In the genomic region with DNA sequence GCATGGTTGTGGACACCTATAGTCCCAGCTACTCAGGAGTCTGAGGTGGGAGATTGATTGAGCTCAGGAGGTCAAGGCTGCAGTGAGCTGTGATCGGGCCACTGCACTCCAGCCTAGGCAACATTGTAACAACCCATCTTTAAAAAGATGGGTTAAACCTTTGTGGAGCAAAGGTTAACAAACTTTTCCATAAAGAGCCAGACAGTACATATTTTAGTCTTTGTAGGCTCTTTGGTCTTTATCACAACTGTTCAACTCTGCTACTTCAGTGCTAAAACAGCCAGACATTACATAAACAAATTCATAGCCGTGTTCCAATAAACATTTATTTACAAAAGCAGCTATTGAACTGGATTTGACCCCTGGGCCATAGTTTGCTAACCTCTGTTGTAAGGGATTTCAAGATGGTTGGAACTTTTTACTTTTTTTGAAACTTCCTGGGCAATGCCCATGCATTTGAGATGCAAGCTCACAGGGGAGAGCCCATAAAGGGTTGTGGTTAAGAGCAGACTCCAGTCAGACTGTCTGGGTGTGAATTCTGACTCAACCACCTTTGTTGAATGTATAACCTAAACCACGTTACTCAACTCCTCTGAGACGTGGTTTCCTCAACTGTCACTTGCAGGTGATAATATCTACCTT, we compare ENCODE assay signal across 8 cellular contexts. TPM values are rescaled to one million over a fixed set of nuclear protein-coding genes. Genes with fewer than 3 reads are reported as not detected.
DNase-seq lines count a peak whose midpoint lies in the region; ATAC-seq, FAIRE-seq and TF ChIP-seq lines count a peak whose summit lies in the region.

No MANE protein-coding gene starts in this region.

- no peak for TF ChIP-seq POLR2A in HepG2 (IDR thresholded peaks at IDR 0.05; ENCODE audit: insufficient read depth in 1 of 2, low read depth in 2 of 2, low read length in 2 of 2)
- no peak for TF ChIP-seq POLR2A in upper lobe of left lung (IDR thresholded peaks at IDR 0.05)

- WGBS in HepG2 (ENCODE audit: low lambda C conversion rate) = 18% methylated on average over 4 of the region's 4 CpGs
- WGBS in upper lobe of left lung, 2 donors = 58 to 60% methylated on average over 4 of the region's 4 CpGs

- DNase-seq in GM10266 (ENCODE audit: extremely low spot score) (peak; percentile 53), SKM-1 (lab: John Stamatoyannopoulos, UW; ENCODE audit: unreplicated experiment) (peak; percentile 89), HepG2 (ENCODE audit: low spot score) (peak; percentile 60), upper lobe of left lung (no peak), pons (ENCODE audit: low spot score) (no peak), NCI-H2107 (lab: John Stamatoyannopoulos, UW) (no peak), COLO829 (ENCODE audit: low spot score) (no peak)

- intact Hi-C loops in HepG2 (cut with micrococcal nuclease; ENCODE audit: unreplicated experiment) = loop anchor here (1.0 kb wide), 1 partner anchor 10 kb away; no protein-coding TSS in a partner anchor

- no peak overlapping the region for H3K4me3 ChIP-seq in HepG2 (replicated peaks in 1 of 3; ENCODE audit: insufficient read depth in 1 of 3, low read depth in 2 of 3, low read length in 3 of 3)
- H3K4me3 ChIP-seq in upper lobe of left lung = no peak overlapping the region

- H2AFZ ChIP-seq in HepG2 (ENCODE audit: low read length) = no peak overlapping the region

- FAIRE-seq in HepG2 (lab: Jason Lieb, UNC) = peak; percentile 87

- H3K27me3 ChIP-seq in HepG2 (ENCODE audit: control insufficient read depth in 1 of 2, insufficient read depth in 2 of 2, low read length in 2 of 2) (no peaks in the 10 kb centered on the region), upper lobe of left lung (no peaks in the 10 kb centered on the region)

- H4K20me1 ChIP-seq in HepG2 (ENCODE audit: insufficient read depth, low read length) = no peaks in the 10 kb centered on the region

- H3K9me3 ChIP-seq in HepG2 (ENCODE audit: low read length) (no peaks in the 10 kb centered on the region), upper lobe of left lung (no peaks in the 10 kb centered on the region)

- no peaks in the 10 kb centered on the region for H3K79me2 ChIP-seq in HepG2 (ENCODE audit: insufficient read depth, low read length)

- no peak for TF ChIP-seq CTCF in GM10266 (IDR thresholded peaks at IDR 0.05; ENCODE audit: control insufficient read depth, insufficient read depth, low read depth, missing control alignments)
- no peak for TF ChIP-seq CTCF in HepG2 (CRISPR knock-in tag; IDR thresholded peaks at IDR 0.05)
- TF ChIP-seq CTCF in upper lobe of left lung (IDR thresholded peaks at IDR 0.05) = no peak

- peaks cover 52% of the 10 kb centered on the region for H3K4me1 ChIP-seq in HepG2 (ENCODE audit: insufficient read depth, low read length)
- H3K4me1 ChIP-seq in upper lobe of left lung = peaks cover 0 to 5% (median 0%) of the 10 kb centered on the region in 4 donors

- no TSS peak for BruUV-seq in HepG2 (replicated peaks; lab: Mats Ljungman, UMichigan)

- peak; percentile 37 for ATAC-seq in GM21825 (IDR thresholded peaks at IDR 0.05; ENCODE audit: unreplicated experiment)
- peak; percentile 57 for ATAC-seq in HepG2
- no peak for ATAC-seq in upper lobe of left lung (ENCODE audit: low FRiP score in 2 of 2)

- peak in 1 of 2 experiments; percentile 41; a peak in 1 of 4 replicates for TF ChIP-seq EP300 in HepG2 (IDR thresholded peaks at IDR 0.05; ENCODE audit: low read depth in 2 of 2, low read length in 2 of 2)
- no peak for TF ChIP-seq EP300 in HepG2 (CRISPR knock-in tag; IDR thresholded peaks at IDR 0.05; ENCODE audit: borderline replicate concordance)
- TF ChIP-seq EP300 in upper lobe of left lung (IDR thresholded peaks at IDR 0.05) = no peak

- H3K9ac ChIP-seq in HepG2 (ENCODE audit: insufficient read depth, low read depth, low read length) = no peak overlapping the region

- in situ Hi-C loops in HepG2 (cut with HindIII; ENCODE audit: extremely low pct_ligation_motif_present, low pct_unique_long_range_greater_than_20kb) = no loop called here

- H3K36me3 ChIP-seq in HepG2 (replicated peaks in 1 of 2; ENCODE audit: control insufficient read depth in 1 of 2, insufficient read depth in 2 of 2, low read length in 2 of 2) (peaks cover 14 to 43% of the 10 kb centered on the region in 2 experiments; a peak in 4 of 5 replicates), upper lobe of left lung (no peaks in the 10 kb centered on the region)

- POLR2A ChIA-PET in HepG2 (lab: Yijun Ruan, JAX) = interaction anchor here (1.0 to 4.6 kb wide), 4 partner anchors 9 to 17 kb away, joined by 4 to 129 read pairs (median 20); partner anchors contain the start of gene INAVA

- TF ChIP-seq RAD21 in HepG2 (CRISPR knock-in tag; IDR thresholded peaks at IDR 0.05) = no peak

- CTCF ChIA-PET in HepG2 (lab: Yijun Ruan, JAX; ENCODE audit: low intra/inter-chr PET ratio, low total read pairs) = no interaction called here

- H3K4me2 ChIP-seq in HepG2 (ENCODE audit: low read depth, low read length) = 0 out of 2 replicates have a peak overlapping the region, but pooled peaks have one; percentile 3

- H3K27ac ChIP-seq in HepG2 (ENCODE audit: extremely low read length, insufficient read depth, low read length) = peak overlapping the region; percentile 34
- no peak overlapping the region for H3K27ac ChIP-seq in upper lobe of left lung

TF ChIP-seq in HepG2, 621 proteins besides CTCF, POLR2A, EP300 and RAD21 (continues in another document):
- TF ChIP-seq MED1 (CRISPR knock-in tag; IDR thresholded peaks at IDR 0.05) = 0 out of 2 replicates have a peak, but pooled peaks have one; percentile 30
- no peak for TF ChIP-seq ZNF639 (CRISPR knock-in tag; conservative IDR thresholded peaks at IDR 0.05)

RNA-seq across cellular contexts. Expression of gene INAVA, which starts 10.8 kb away (rescaled TPM):
- 11.7 and 13.5 TPM in 2 replicates for total RNA-seq in HepG2 (2016; rRNA removed; fragmentation: Illumina TruSeq; extraction: Trizol)
- total RNA-seq in HepG2 (2016; cell fraction: cytosol; rRNA removed; fragmentation: Illumina TruSeq; extraction: Trizol; ENCODE audit: low read depth) = 3.1 and 3.9 TPM in 2 replicates
- total RNA-seq in HepG2 (2016; cell fraction: insoluble cytoplasmic fraction; rRNA removed; fragmentation: Illumina TruSeq; extraction: Trizol) = 10.6 and 11.8 TPM in 2 replicates
- total RNA-seq in HepG2 (2016; cell fraction: membrane; rRNA removed; fragmentation: Illumina TruSeq; extraction: Trizol) = 8.9 and 10.3 TPM in 2 replicates
- 11.6 and 14.2 TPM in 2 replicates for total RNA-seq in HepG2 (2016; cell fraction: nucleus; rRNA removed; fragmentation: Illumina TruSeq; extraction: Trizol)
- 6.0 and 6.4 TPM in 2 replicates for polyA plus RNA-seq in HepG2 (2011; rRNA removed)
- polyA plus RNA-seq in HepG2 (2011; cell fraction: cytosol; rRNA removed) = 3.9 and 5.0 TPM in 2 replicates
- polyA plus RNA-seq in HepG2 (2011; cell fraction: nucleus; rRNA removed) = 18.1 and 23.0 TPM in 2 replicates
- polyA plus RNA-seq in HepG2 (2012) = 3.4 and 3.6 TPM in 2 replicates
- 1.4 and 1.5 TPM in 2 replicates for polyA plus RNA-seq in HepG2 (2016; cell fraction: cytosol; fragmentation: Illumina TruSeq; extraction: Trizol; ENCODE audit: low read depth)
- 10.3 and 14.8 TPM in 2 replicates for polyA plus RNA-seq in HepG2 (2016; cell fraction: insoluble cytoplasmic fraction; fragmentation: Illumina TruSeq; extraction: Trizol; ENCODE audit: low read depth)
- 4.6 and 5.4 TPM in 2 replicates for polyA plus RNA-seq in HepG2 (2016; cell fraction: membrane; fragmentation: Illumina TruSeq; extraction: Trizol; ENCODE audit: low read depth)
- polyA plus RNA-seq in HepG2 (2016; cell fraction: nucleus; fragmentation: Illumina TruSeq; extraction: Trizol; ENCODE audit: insufficient read depth, low read depth) = 28.3 and 29.7 TPM in 2 replicates
- polyA minus RNA-seq in HepG2 (2011; rRNA and poly(A)+ RNA removed; ENCODE audit: low replicate concordance) = 0.42 and 11.2 TPM in 2 replicates
- polyA minus RNA-seq in HepG2 (2011; cell fraction: cytosol; rRNA and poly(A)+ RNA removed) = 4.3 and 7.2 TPM in 2 replicates
- polyA minus RNA-seq in HepG2 (2011; cell fraction: nucleus; rRNA and poly(A)+ RNA removed) = 6.0 and 7.9 TPM in 2 replicates
- 10 to 100 TPM in 5 of 6 donors, 1 to 10 TPM in 1; 8.9 to 21.0 (median 16.3) TPM for total RNA-seq in upper lobe of left lung

RNA-seq across cellular contexts. Expression of gene GPR25, which starts 32.8 kb away (rescaled TPM):
- total RNA-seq in HepG2 (2016; rRNA removed; fragmentation: Illumina TruSeq; extraction: Trizol) (not detected in 2 replicates), upper lobe of left lung (under 1 TPM in 3 of 6 donors, not detected in 3; 0.49 to 0.74 (median 0.54) TPM)
- not detected in 2 replicates for total RNA-seq in HepG2 (2016; cell fraction: cytosol; rRNA removed; fragmentation: Illumina TruSeq; extraction: Trizol; ENCODE audit: low read depth)
- total RNA-seq in HepG2 (2016; cell fraction: insoluble cytoplasmic fraction; rRNA removed; fragmentation: Illumina TruSeq; extraction: Trizol) = not detected in 2 replicates
- total RNA-seq in HepG2 (2016; cell fraction: membrane; rRNA removed; fragmentation: Illumina TruSeq; extraction: Trizol) = not detected in 2 replicates
- not detected in 2 replicates for total RNA-seq in HepG2 (2016; cell fraction: nucleus; rRNA removed; fragmentation: Illumina TruSeq; extraction: Trizol)
- polyA plus RNA-seq in HepG2 (2011; rRNA removed) = not detected in 2 replicates
- not detected in 2 replicates for polyA plus RNA-seq in HepG2 (2011; cell fraction: cytosol; rRNA removed)
- 0.14 TPM in 1 of 2 replicates, not detected in the other for polyA plus RNA-seq in HepG2 (2011; cell fraction: nucleus; rRNA removed)
- not detected in 2 replicates for polyA plus RNA-seq in HepG2 (2012)
- not detected in 2 replicates for polyA plus RNA-seq in HepG2 (2016; cell fraction: cytosol; fragmentation: Illumina TruSeq; extraction: Trizol; ENCODE audit: low read depth)
- polyA plus RNA-seq in HepG2 (2016; cell fraction: insoluble cytoplasmic fraction; fragmentation: Illumina TruSeq; extraction: Trizol; ENCODE audit: low read depth) = not detected in 2 replicates
- not detected in 2 replicates for polyA plus RNA-seq in HepG2 (2016; cell fraction: membrane; fragmentation: Illumina TruSeq; extraction: Trizol; ENCODE audit: low read depth)
- polyA plus RNA-seq in HepG2 (2016; cell fraction: nucleus; fragmentation: Illumina TruSeq; extraction: Trizol; ENCODE audit: insufficient read depth, low read depth) = not detected in 2 replicates
- polyA minus RNA-seq in HepG2 (2011; rRNA and poly(A)+ RNA removed; ENCODE audit: low replicate concordance) = not detected in 2 replicates
- polyA minus RNA-seq in HepG2 (2011; cell fraction: cytosol; rRNA and poly(A)+ RNA removed) = not detected in 2 replicates
- not detected in 2 replicates for polyA minus RNA-seq in HepG2 (2011; cell fraction: nucleus; rRNA and poly(A)+ RNA removed)

Comparison
In these comparisons a context has a peak if more than half of its experiments do, and no peak if none do; other contexts are left out.
1. DNase-seq: peak in GM10266 (single experiment), SKM-1 (single experiment) and HepG2 (single experiment); none in upper lobe of left lung (0 of 2), pons (single experiment), NCI-H2107 (single experiment) and COLO829 (single experiment).
2. ATAC-seq: peak in GM21825 (single experiment) and HepG2 (single experiment); none in upper lobe of left lung (0 of 2).